Comparison of ENCODE assay signal across 18 cellular contexts in genomic region chr7:27693794-27694193, GRCh38. TPM values are rescaled to one million over a fixed set of nuclear protein-coding genes. Genes with fewer than 3 reads are reported as not detected.
A peak's percentile ranks its signal among the peaks of the same experiment; 100 is the strongest.
DNase-seq lines count a peak whose midpoint lies in the region; ATAC-seq and TF ChIP-seq lines count a peak whose summit lies in the region.
"Had no signal": no experiment of that assay in that cellular context is flagged by ENCODE, and none has a peak within 500 bp of the region (broad histone marks: within the 10 kb centered on the region; RNA-seq: fewer than 3 reads in every experiment).

No MANE protein-coding gene starts in this region.

- no peak overlapping the region for H3K27ac ChIP-seq in IMR-90 (ENCODE audit: insufficient read depth, low read length)
- no peak overlapping the region for H3K27ac ChIP-seq in left lung
- H3K27ac ChIP-seq: esophagus muscularis mucosa, hepatocyte, stomach had no signal

- no peak overlapping the region for H3K4me2 ChIP-seq in IMR-90 (ENCODE audit: low read depth, low read length)
- H3K4me2 ChIP-seq: hepatocyte had no signal

- peaks cover 12% of the 10 kb centered on the region for H3K9me1 ChIP-seq in IMR-90 (ENCODE audit: insufficient read depth, low read length)

- peak overlapping the region; percentile 13; the same call in 1 of the 2 replicates for H3K14ac ChIP-seq in IMR-90 (replicated peaks; ENCODE audit: low read depth, low read length)

- TF ChIP-seq CTCF in IMR-90 (conservative IDR thresholded peaks at IDR 0.05; ENCODE audit: low read depth, low read length) (no peak), left lung (IDR thresholded peaks at IDR 0.05) (no peak)

- no TSS peak for BruUV-seq in IMR-90 (replicated peaks; lab: Mats Ljungman, UMichigan)

- no peak overlapping the region for H2BK20ac ChIP-seq in IMR-90 (ENCODE audit: low read depth, low read length)

- no peak for TF ChIP-seq RAD21 in IMR-90 (IDR thresholded peaks at IDR 0.05; ENCODE audit: low read length)

- H3K4me3 ChIP-seq in IMR-90 (ENCODE audit: insufficient read depth, low read depth, low read length) (no peak overlapping the region), left lung (no peak overlapping the region)
- H3K4me3 ChIP-seq: esophagus muscularis mucosa, hepatocyte, stomach had no signal

- no peak overlapping the region for H3K9ac ChIP-seq in IMR-90 (ENCODE audit: low read depth, low read length)

- no peak overlapping the region for H4K91ac ChIP-seq in IMR-90 (ENCODE audit: insufficient read depth, low read depth, low read length)

- peak overlapping the region; percentile 8; the same call in 1 of the 2 replicates for H3K23ac ChIP-seq in IMR-90 (ENCODE audit: low read depth, low read length)

- DNase-seq in Ammon's horn (ENCODE audit: low spot score) (peak; percentile 50), IMR-90 (peak; percentile 31), SKM-1 treated with dmso at 0.1 percent for 144 hours (lab: John Stamatoyannopoulos, UW; ENCODE audit: unreplicated experiment) (peak; percentile 66), left lung (no peak), DMS53 (lab: John Stamatoyannopoulos, UW) (no peak), H4 (ENCODE audit: low spot score) (no peak)
- DNase-seq in stimulated activated CD4-positive, alpha-beta T cell treated with anti-CD3 and anti-CD28 coated beads, Interleukin-4, amount 100 ng/mL, for 24 hours: no peak
- DNase-seq: DMS 273 treated with DMSO at 0.1 percent for 48 hours; left cardiac atrium; naive thymus-derived CD8-positive, alpha-beta T cell; NCI-H187 treated with DMSO at 0.1 percent for 48 hours; NCI-H510A treated with DMSO at 0.1 percent for 48 hours; stimulated activated CD4-positive, alpha-beta T cell treated with anti-CD3 and anti-CD28 coated beads, Interleukin-15, amount 100 ng/mL, for 24 hours; stomach; T1000 had no signal

- H2BK5ac ChIP-seq in IMR-90 (ENCODE audit: low read depth, low read length, poor library complexity, severe bottlenecking): no peak overlapping the region

- H3K4me1 ChIP-seq in IMR-90 (ENCODE audit: control insufficient read depth, insufficient read depth, low read length) (peaks cover 7% of the 10 kb centered on the region; the same call in 1 of the 2 replicates), left lung (peaks cover 0 to 21% of the 10 kb centered on the region in 2 donors)
- H3K4me1 ChIP-seq: esophagus muscularis mucosa had no signal

- in situ Hi-C loops in IMR-90 (cut with MboI; ENCODE audit: low sequenced_read_pairs): no loop called here

- no peak for TF ChIP-seq POLR2A in IMR-90 (IDR thresholded peaks at IDR 0.05; ENCODE audit: low read depth, low read length)

- ATAC-seq in IMR-90 (ENCODE audit: low read depth): no peak
- peak; percentile 41 for ATAC-seq in left lung
- no peak for ATAC-seq in HG02798 (IDR thresholded peaks at IDR 0.05; ENCODE audit: poor library complexity, unreplicated experiment)
- ATAC-seq: naive thymus-derived CD8-positive, alpha-beta T cell had no signal

- H2BK15ac ChIP-seq in IMR-90 (ENCODE audit: low read depth, low read length): no peak overlapping the region

- intact Hi-C loops in IMR-90 (cut with micrococcal nuclease): no loop called here
- intact Hi-C loops in left lung (cut with DNase I): no loop called here

- no peak overlapping the region for H4K5ac ChIP-seq in IMR-90 (ENCODE audit: low read depth, low read length)

- H2AFZ ChIP-seq in IMR-90 (replicated peaks; ENCODE audit: low read length, poor library complexity): no peak overlapping the region
- H2AFZ ChIP-seq: hepatocyte had no signal

- no peak overlapping the region for H2AK9ac ChIP-seq in IMR-90 (replicated peaks; ENCODE audit: low read depth, low read length, poor library complexity)

- no peak overlapping the region for H3K4ac ChIP-seq in IMR-90 (ENCODE audit: low read depth, low read length)

- POLR2A ChIA-PET in IMR-90 (lab: Charles Lee; ENCODE audit: unreplicated experiment): interaction anchor here (0.5 to 0.6 kb wide), 2 partner anchors 36 to 51 kb away, joined by 4 to 9 read pairs; no protein-coding TSS in a partner anchor

- no peak overlapping the region for H3K56ac ChIP-seq in IMR-90 (ENCODE audit: extremely low read depth, insufficient read depth, low read length)

- WGBS in IMR-90 (ENCODE audit: extremely low coverage in 2 of 2, insufficient read length in 1 of 2), 2 experiments: no CpG with 5 or more reads among the region's 3 CpGs

- H3K9me3 ChIP-seq in IMR-90 (ENCODE audit: control insufficient read depth, insufficient read depth, low read length): no peaks in the 10 kb centered on the region
- no peaks in the 10 kb centered on the region for H3K9me3 ChIP-seq in left lung
- H3K9me3 ChIP-seq: esophagus muscularis mucosa, stomach had no signal

- no peaks in the 10 kb centered on the region for H4K20me1 ChIP-seq in IMR-90 (ENCODE audit: insufficient read depth, low read length)

- H3K27me3 ChIP-seq in IMR-90 (ENCODE audit: control insufficient read depth, insufficient read depth, low read length) (no peaks in the 10 kb centered on the region), left lung (no peaks in the 10 kb centered on the region)
- H3K27me3 ChIP-seq: esophagus muscularis mucosa, hepatocyte, stomach had no signal

- no peak overlapping the region for H4K8ac ChIP-seq in IMR-90 (ENCODE audit: low read depth in 2 of 2, low read length in 2 of 2)

- CTCF ChIA-PET in IMR-90 (lab: Yijun Ruan, JAX): interaction anchor here (0.6 kb wide), 2 partner anchors 18 to 86 kb away, joined by 4 read pairs; no protein-coding TSS in a partner anchor

- H3K79me1 ChIP-seq in IMR-90 (ENCODE audit: low read depth in 1 of 2, low read length in 2 of 2): no peaks in the 10 kb centered on the region

- H2AK5ac ChIP-seq in IMR-90 (ENCODE audit: low read depth, low read length): no peak overlapping the region; the same call in 1 of the 2 replicates

- H2BK120ac ChIP-seq in IMR-90 (ENCODE audit: low read depth, low read length): no peak overlapping the region

- dilution Hi-C loops in IMR-90 (cut with HindIII; ENCODE audit: low sequenced_read_pairs, unreplicated experiment): no loop called here

- H3K36me3 ChIP-seq in IMR-90 (ENCODE audit: control insufficient read depth, insufficient read depth, low read length) (no peaks in the 10 kb centered on the region), left lung (no peaks in the 10 kb centered on the region)
- H3K36me3 ChIP-seq: esophagus muscularis mucosa, stomach had no signal

- no peak overlapping the region for H3K18ac ChIP-seq in IMR-90 (ENCODE audit: low read depth, low read length)

TF ChIP-seq in IMR-90, 13 proteins besides CTCF, POLR2A, EP300 and RAD21:
- TF ChIP-seq RCOR1 (IDR thresholded peaks at IDR 0.05; ENCODE audit: insufficient replicate concordance, low read length) (no peak), MAFK (IDR thresholded peaks at IDR 0.05; ENCODE audit: low read depth, low read length) (no peak), CEBPB (IDR thresholded peaks at IDR 0.05; ENCODE audit: low read depth, low read length) (peak; percentile 61), USF2 (IDR thresholded peaks at IDR 0.05; ENCODE audit: low read depth, low read length) (no peak)

RNA-seq across cellular contexts. Expression of gene HIBADH, which starts 31.1 kb away (rescaled TPM):
- total RNA-seq in IMR-90 (2012; rRNA removed) (36.6 and 45.5 TPM in 2 replicates), left lung (10 to 100 TPM; 20.8 to 24.0 TPM)
- 43.9 and 52.5 TPM in 2 replicates for polyA plus RNA-seq in IMR-90 (2012; rRNA removed)
- 19.4 and 29.9 TPM in 2 replicates for polyA plus RNA-seq in IMR-90 (2012; cell fraction: cytosol; rRNA removed)
- 4.4 and 19.8 TPM in 2 replicates for polyA plus RNA-seq in IMR-90 (2012; cell fraction: nucleus; rRNA removed; ENCODE audit: low replicate concordance)
- total RNA-seq in H4 (2014; rRNA removed; shearing (Covaris generic)): 149 and 171 TPM in 2 replicates

RNA-seq across cellular contexts. Expression of gene TAX1BP1, which starts 46.2 kb away (rescaled TPM):
- total RNA-seq in IMR-90 (2012; rRNA removed) (52.7 and 68.9 TPM in 2 replicates), left lung (10 to 100 TPM; 96.1 to 96.4 TPM)
- 46.0 and 49.0 TPM in 2 replicates for polyA plus RNA-seq in IMR-90 (2012; rRNA removed)
- 17.2 and 19.7 TPM in 2 replicates for polyA plus RNA-seq in IMR-90 (2012; cell fraction: cytosol; rRNA removed)
- polyA plus RNA-seq in IMR-90 (2012; cell fraction: nucleus; rRNA removed; ENCODE audit: low replicate concordance): 7.7 and 44.0 TPM in 2 replicates
- 131 and 164 TPM in 2 replicates for total RNA-seq in H4 (2014; rRNA removed; shearing (Covaris generic))

Comparison
In these comparisons a context has a peak if more than half of its experiments do, and no peak if none do; other contexts are left out.
1. DNase-seq: peak in Ammon's horn (single experiment), IMR-90 (single experiment) and SKM-1 treated with dmso at 0.1 percent for 144 hours (single experiment); none in left lung (0 of 2), DMS53 (single experiment), stimulated activated CD4-positive, alpha-beta T cell treated with anti-CD3 and anti-CD28 coated beads, Interleukin-4, amount 100 ng/mL, for 24 hours (single experiment) and H4 (single experiment).